Comparison of ENCODE assay signal across 8 cellular contexts in genomic region chr5:154038604-154039457, GRCh38. TPM values are rescaled to one million over a fixed set of nuclear protein-coding genes. Genes with fewer than 3 reads are reported as not detected.
DNase-seq lines count a peak whose midpoint lies in the region; ATAC-seq and TF ChIP-seq lines count a peak whose summit lies in the region.

Gene FAM114A2, minus strand, starts transcription at chr5:154038910. Its CDS starts 3,957 bp downstream, at chr5:154034953.
Gene MFAP3, plus strand, starts transcription at chr5:154038967. Its CDS starts 10,756 bp downstream, at chr5:154049723.

- H3K27ac ChIP-seq in temporal lobe (ENCODE audit: low read depth, low read length), result peak within 1 kb of the TSS; percentile 47

- TF ChIP-seq CTCF in GM10266 (IDR thresholded peaks at IDR 0.05; ENCODE audit: control insufficient read depth, insufficient read depth, low read depth, missing control alignments) (no peak), omental fat pad (IDR thresholded peaks at IDR 0.05) (no peak)

- H3K36me3 Mint-ChIP-seq in activated naive CD4-positive, alpha-beta T cell treated with anti-CD3 and anti-CD28 coated beads, Interleukin-2, amount 50 U/mL, for 72 hours, result peaks cover 7 to 17% of the 10 kb centered on the region in 2 donors

- ATAC-seq in HG02610 (IDR thresholded peaks at IDR 0.05; ENCODE audit: unreplicated experiment) (peak; percentile 98), omental fat pad (ENCODE audit: low FRiP score) (peak; percentile 97)
- peak; percentile 99 for ATAC-seq in activated naive CD4-positive, alpha-beta T cell treated with anti-CD3 and anti-CD28 coated beads, Interleukin-2, amount 50 U/mL, for 72 hours

- H3K9me3 Mint-ChIP-seq in activated naive CD4-positive, alpha-beta T cell treated with anti-CD3 and anti-CD28 coated beads, Interleukin-2, amount 50 U/mL, for 72 hours, result no peaks in the 10 kb centered on the region

- DNase-seq in GM10266 (ENCODE audit: extremely low spot score) (peak; percentile 82), NCI-H1092 (lab: John Stamatoyannopoulos, UW) (peak; percentile 75), SKM-1 (lab: John Stamatoyannopoulos, UW; ENCODE audit: unreplicated experiment) (peak; percentile 89), glomerular visceral epithelial cell (ENCODE audit: extremely low spot score) (peak; percentile 91), omental fat pad (ENCODE audit: low spot score) (peak; percentile 58)
- peak; percentile 86 to 88 for DNase-seq in activated naive CD4-positive, alpha-beta T cell treated with anti-CD3 and anti-CD28 coated beads, Interleukin-2, amount 50 U/mL, for 72 hours (ENCODE audit: low spot score in 2 of 2)

- peak within 1 kb of the TSS; percentile 98 for H3K27ac Mint-ChIP-seq in activated naive CD4-positive, alpha-beta T cell treated with anti-CD3 and anti-CD28 coated beads, Interleukin-2, amount 50 U/mL, for 72 hours

RNA-seq across cellular contexts. Expression of gene FAM114A2, which starts in this region (rescaled TPM):
- total RNA-seq in activated naive CD4-positive, alpha-beta T cell treated with anti-CD3 and anti-CD28 coated beads, Interleukin-2, amount 50 U/mL, for 72 hours, result 10 to 100 TPM; 23.2 to 24.2 TPM
- total RNA-seq in omental fat pad (10 to 100 TPM; 13.2 to 21.1 (median 17.8) TPM), temporal lobe (14.8 TPM)

RNA-seq across cellular contexts. Expression of gene MFAP3, which starts in this region (rescaled TPM):
- 10 to 100 TPM; 12.5 to 16.8 TPM for total RNA-seq in activated naive CD4-positive, alpha-beta T cell treated with anti-CD3 and anti-CD28 coated beads, Interleukin-2, amount 50 U/mL, for 72 hours
- total RNA-seq in omental fat pad, result 10 to 100 TPM; 33.1 to 99.6 (median 43.1) TPM
- total RNA-seq in temporal lobe, result 134 TPM

Comparison
In these comparisons a context has a peak if more than half of its experiments do, and no peak if none do; other contexts are left out.
1. Peak in every context shown above with its lines: DNase-seq, ATAC-seq and H3K27ac ChIP-seq.